Comparison of ENCODE assay signal across 13 cellular contexts in the genomic region with DNA sequence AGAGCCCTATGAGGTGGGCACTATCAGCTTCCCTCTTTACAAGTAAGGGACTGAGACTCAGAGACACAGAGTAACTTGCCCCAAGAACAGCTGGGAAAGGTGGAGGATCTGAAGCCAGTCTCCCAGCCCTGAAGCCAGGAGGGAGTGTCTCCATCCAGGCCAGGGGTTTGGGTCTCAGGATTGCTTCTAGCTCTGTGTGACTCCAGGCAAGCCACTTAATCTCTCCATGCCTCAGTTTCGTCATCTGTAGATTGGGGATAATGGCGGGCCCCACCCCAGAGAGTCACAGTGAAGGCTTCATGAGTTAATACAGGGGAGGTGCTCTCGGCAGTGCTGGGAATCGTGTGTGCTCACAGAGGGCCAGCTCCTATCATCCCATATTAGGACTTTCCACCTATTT.
"Had no signal": no experiment of that assay in that cellular context is flagged by ENCODE, and none has a peak within 500 bp of the region (broad histone marks: within the 10 kb centered on the region; RNA-seq: fewer than 3 reads in every experiment).

No MANE protein-coding gene starts in this region.

- H3K36me3 Mint-ChIP-seq: activated naive CD4-positive, alpha-beta T cell treated with anti-CD3 and anti-CD28 coated beads, Interleukin-2, amount 50 U/mL, for 72 hours had no signal

- H3K27ac ChIP-seq: foreskin keratinocyte, ovary, tibial nerve had no signal

- H3K27ac Mint-ChIP-seq: memory B cell had no signal

- H3K4me1 ChIP-seq: breast epithelium, foreskin keratinocyte had no signal

- H3K36me3 ChIP-seq: breast epithelium, ovary had no signal

- H3K4me1 Mint-ChIP-seq: neural crest cell had no signal

- H3K4me3 ChIP-seq: breast epithelium, ovary, tibial nerve had no signal

- H3K27me3 Mint-ChIP-seq: memory B cell had no signal

- H3K9me3 ChIP-seq: breast epithelium, ovary, tibial nerve had no signal

- ATAC-seq: activated naive CD4-positive, alpha-beta T cell treated with anti-CD3 and anti-CD28 coated beads, Interleukin-2, amount 50 U/mL, for 72 hours; foreskin keratinocyte; left lobe of liver had no signal

- FAIRE-seq: colon had no signal

- DNase-seq: activated CD4-positive, alpha-beta T cell treated with anti-CD3 and anti-CD28 coated beads, Interleukin-2, amount 50 U/mL, for 48 hours; activated CD8-positive, alpha-beta memory T cell treated with anti-CD3 and anti-CD28 coated beads, Interleukin-2, amount 50 U/mL, for 4 hours; foreskin keratinocyte; retina; SHP77 had no signal

- H3K4me3 Mint-ChIP-seq: memory B cell, neural crest cell had no signal

- H3K9me3 Mint-ChIP-seq: activated naive CD4-positive, alpha-beta T cell treated with anti-CD3 and anti-CD28 coated beads, Interleukin-2, amount 50 U/mL, for 72 hours; memory B cell; neural crest cell had no signal

- H3K27me3 ChIP-seq: breast epithelium, foreskin keratinocyte, ovary, tibial nerve had no signal
